In genomic region chr9:122226142-122226757, GRCh38 we compare ENCODE assay signal across 19 cellular contexts. TPM values are rescaled to one million over a fixed set of nuclear protein-coding genes. Genes with fewer than 3 reads are reported as not detected.
A peak's percentile ranks its signal among the peaks of the same experiment; 100 is the strongest.
DNase-seq lines count a peak whose midpoint lies in the region; ATAC-seq and TF ChIP-seq lines count a peak whose summit lies in the region.
"Had no signal": no experiment of that assay in that cellular context is flagged by ENCODE, and none has a peak within 500 bp of the region (broad histone marks: within the 10 kb centered on the region; RNA-seq: fewer than 3 reads in every experiment).

No MANE protein-coding gene starts in this region.

- POLR2A ChIA-PET in WTC11 (lab: Charles Lee) = interaction anchor here (0.8 to 1.0 kb wide), 2 partner anchors 12 to 101 kb away, joined by 3 read pairs; no protein-coding TSS in a partner anchor

- peaks cover 72% of the 10 kb centered on the region for H3K27me3 Mint-ChIP-seq in WTC11 (ENCODE audit: low read depth)

- peak; percentile 33 for DNase-seq in GM13977 (ENCODE audit: low spot score)
- peak; percentile 40 for DNase-seq in WTC11 (ENCODE audit: low spot score)
- peak; percentile 69 for DNase-seq in retina
- DNase-seq in T-helper 9 cell = no peak
- DNase-seq in NCI-H774 (lab: John Stamatoyannopoulos, UW) = no peak
- DNase-seq: activated CD4-positive, alpha-beta T cell treated with anti-CD3 and anti-CD28 coated beads for 36 hours; activated T-cell treated with anti-CD3 and anti-CD28 coated beads, Interleukin-2, amount 50 U/mL, for 24 hours; DND-41; esophagus squamous epithelium; natural killer cell; NCI-H1436 treated with DMSO at 0.1 percent for 48 hours; NCI-H446; SIG-M5; small intestine; stimulated activated naive B cell treated with anti-CD40 and anti-IgM and Interleukin-4, amounts not matched to agents 10 μg/mL and 1 μg/mL and 100 μg/mL, for 72 hours; T1000 had no signal

- peaks cover 8% of the 10 kb centered on the region for H3K4me1 ChIP-seq in iPS-15b (ENCODE audit: control insufficient read depth, insufficient read depth, low read length)

- in situ Hi-C loops in GM13977 (cut with MboI; ENCODE audit: low pct_unique_long_range_greater_than_20kb, low sequenced_read_pairs, unreplicated experiment) = no loop called here

- H3K4me3 ChIP-seq in iPS-15b (ENCODE audit: low read depth, low read length) = peak overlapping the region; percentile 37
- H3K4me3 ChIP-seq: BLaER1 had no signal

- no peak overlapping the region for H3K9ac ChIP-seq in iPS-15b (ENCODE audit: low read depth, low read length)
- H3K9ac ChIP-seq: BLaER1 had no signal

- peaks cover 36% of the 10 kb centered on the region for H3K4me1 Mint-ChIP-seq in WTC11
- H3K4me1 Mint-ChIP-seq: activated CD4-positive, alpha-beta T cell treated with anti-CD3 and anti-CD28 coated beads for 36 hours had no signal

- TF ChIP-seq CTCF in GM13977 (IDR thresholded peaks at IDR 0.05; ENCODE audit: extremely low read depth, insufficient read depth, missing control alignments) (no peak), WTC11 (IDR thresholded peaks at IDR 0.05) (no peak)

- ATAC-seq in WTC11 (peak; percentile 3; the same call in 1 of the 2 replicates), HG02763 (IDR thresholded peaks at IDR 0.05; ENCODE audit: unreplicated experiment) (no peak)
- ATAC-seq: activated CD4-positive, alpha-beta T cell treated with anti-CD3 and anti-CD28 coated beads for 36 hours; natural killer cell; stimulated activated naive B cell treated with anti-CD40 and anti-IgM and Interleukin-4, amounts not matched to agents 10 μg/mL and 1 μg/mL and 100 μg/mL, for 72 hours had no signal

- H3K9me3 ChIP-seq in iPS-15b (ENCODE audit: control insufficient read depth, insufficient read depth, low read length) = no peaks in the 10 kb centered on the region
- H3K9me3 ChIP-seq: esophagus squamous epithelium had no signal

- no peaks in the 10 kb centered on the region for H3K36me3 ChIP-seq in iPS-15b (ENCODE audit: control insufficient read depth, insufficient read depth, low read length)
- H3K36me3 ChIP-seq: BLaER1, esophagus squamous epithelium had no signal

- no peaks in the 10 kb centered on the region for H3K9me3 Mint-ChIP-seq in WTC11
- H3K9me3 Mint-ChIP-seq: activated T-cell treated with anti-CD3 and anti-CD28 coated beads, Interleukin-2, amount 50 U/mL, for 24 hours; natural killer cell; stimulated activated naive B cell treated with anti-CD40 and anti-IgM and Interleukin-4, amounts not matched to agents 10 μg/mL and 1 μg/mL and 100 μg/mL, for 72 hours had no signal

- H3K27ac Mint-ChIP-seq in WTC11 = no peak overlapping the region
- H3K27ac Mint-ChIP-seq: activated CD4-positive, alpha-beta T cell treated with anti-CD3 and anti-CD28 coated beads for 36 hours; activated T-cell treated with anti-CD3 and anti-CD28 coated beads, Interleukin-2, amount 50 U/mL, for 24 hours; natural killer cell had no signal

- CTCF ChIA-PET in WTC11 (lab: Charles Lee) = interaction anchor here (0.9 to 2.2 kb wide), 8 partner anchors 39 to 130 kb away, joined by 3 to 10 read pairs (median 4); partner anchors contain the start of genes MRRF and RBM18

- peaks cover 98% of the 10 kb centered on the region for H3K27me3 ChIP-seq in iPS-15b (ENCODE audit: control insufficient read depth, insufficient read depth, low read length)

- peak overlapping the region; percentile 68 for H3K4me3 Mint-ChIP-seq in WTC11
- H3K4me3 Mint-ChIP-seq: activated CD4-positive, alpha-beta T cell treated with anti-CD3 and anti-CD28 coated beads for 36 hours; activated T-cell treated with anti-CD3 and anti-CD28 coated beads, Interleukin-2, amount 50 U/mL, for 24 hours; natural killer cell had no signal

- H3K36me3 Mint-ChIP-seq in WTC11 = peaks cover 5% of the 10 kb centered on the region; the same call in 1 of the 2 replicates
- H3K36me3 Mint-ChIP-seq: natural killer cell had no signal

TF ChIP-seq in WTC11, 78 proteins besides CTCF, POLR2A, EP300 and RAD21 (continues in another document):
- peak; percentile 94 for TF ChIP-seq ZNF232 (CRISPR knock-in tag; IDR thresholded peaks at IDR 0.05)
- TF ChIP-seq, protein P1, sequence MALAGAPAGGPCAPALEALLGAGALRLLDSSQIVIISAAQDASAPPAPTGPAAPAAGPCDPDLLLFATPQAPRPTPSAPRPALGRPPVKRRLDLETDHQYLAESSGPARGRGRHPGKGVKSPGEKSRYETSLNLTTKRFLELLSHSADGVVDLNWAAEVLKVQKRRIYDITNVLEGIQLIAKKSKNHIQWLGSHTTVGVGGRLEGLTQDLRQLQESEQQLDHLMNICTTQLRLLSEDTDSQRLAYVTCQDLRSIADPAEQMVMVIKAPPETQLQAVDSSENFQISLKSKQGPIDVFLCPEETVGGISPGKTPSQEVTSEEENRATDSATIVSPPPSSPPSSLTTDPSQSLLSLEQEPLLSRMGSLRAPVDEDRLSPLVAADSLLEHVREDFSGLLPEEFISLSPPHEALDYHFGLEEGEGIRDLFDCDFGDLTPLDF (CRISPR knock-in tag; IDR thresholded peaks at IDR 0.05) = 0 out of 2 replicates have a peak, but pooled peaks have one; percentile 71
- peak; percentile 85 for TF ChIP-seq FOXP4 (CRISPR knock-in tag; IDR thresholded peaks at IDR 0.05)
- TF ChIP-seq ZBTB21 (CRISPR knock-in tag; IDR thresholded peaks at IDR 0.05; ENCODE audit: borderline replicate concordance) = 0 out of 2 replicates have a peak, but pooled peaks have one; percentile 41
- TF ChIP-seq, protein P2, sequence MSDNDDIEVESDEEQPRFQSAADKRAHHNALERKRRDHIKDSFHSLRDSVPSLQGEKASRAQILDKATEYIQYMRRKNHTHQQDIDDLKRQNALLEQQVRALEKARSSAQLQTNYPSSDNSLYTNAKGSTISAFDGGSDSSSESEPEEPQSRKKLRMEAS (CRISPR knock-in tag; IDR thresholded peaks at IDR 0.05) = peak; percentile 95
- peak; percentile 85; the same call in 1 of the 2 replicates for TF ChIP-seq TP53 (CRISPR knock-in tag; IDR thresholded peaks at IDR 0.05)
- no peak for TF ChIP-seq PRRX2 (CRISPR knock-in tag; IDR thresholded peaks at IDR 0.05)
- TF ChIP-seq, protein P3, sequence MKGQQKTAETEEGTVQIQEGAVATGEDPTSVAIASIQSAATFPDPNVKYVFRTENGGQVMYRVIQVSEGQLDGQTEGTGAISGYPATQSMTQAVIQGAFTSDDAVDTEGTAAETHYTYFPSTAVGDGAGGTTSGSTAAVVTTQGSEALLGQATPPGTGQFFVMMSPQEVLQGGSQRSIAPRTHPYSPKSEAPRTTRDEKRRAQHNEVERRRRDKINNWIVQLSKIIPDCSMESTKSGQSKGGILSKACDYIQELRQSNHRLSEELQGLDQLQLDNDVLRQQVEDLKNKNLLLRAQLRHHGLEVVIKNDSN (CRISPR knock-in tag; IDR thresholded peaks at IDR 0.05) = peak; percentile 51; the same call in 1 of the 2 replicates
- TF ChIP-seq TEAD1 (CRISPR knock-in tag; IDR thresholded peaks at IDR 0.05) = peak; percentile 84; the same call in 1 of the 2 replicates
- TF ChIP-seq ZNF281 (CRISPR knock-in tag; IDR thresholded peaks at IDR 0.05) = peak; percentile 77; the same call in 1 of the 2 replicates
- TF ChIP-seq ETV6 (CRISPR knock-in tag; IDR thresholded peaks at IDR 0.05) = peak; percentile 45; the same call in 1 of the 2 replicates
- TF ChIP-seq, protein P4, sequence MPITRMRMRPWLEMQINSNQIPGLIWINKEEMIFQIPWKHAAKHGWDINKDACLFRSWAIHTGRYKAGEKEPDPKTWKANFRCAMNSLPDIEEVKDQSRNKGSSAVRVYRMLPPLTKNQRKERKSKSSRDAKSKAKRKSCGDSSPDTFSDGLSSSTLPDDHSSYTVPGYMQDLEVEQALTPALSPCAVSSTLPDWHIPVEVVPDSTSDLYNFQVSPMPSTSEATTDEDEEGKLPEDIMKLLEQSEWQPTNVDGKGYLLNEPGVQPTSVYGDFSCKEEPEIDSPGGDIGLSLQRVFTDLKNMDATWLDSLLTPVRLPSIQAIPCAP (CRISPR knock-in tag; IDR thresholded peaks at IDR 0.05) = 0 out of 2 replicates have a peak, but pooled peaks have one; percentile 57
- peak; percentile 74; the same call in 1 of the 2 replicates for TF ChIP-seq NFE2L1 (CRISPR knock-in tag; IDR thresholded peaks at IDR 0.05)
- 0 out of 2 replicates have a peak, but pooled peaks have one; percentile 49 for TF ChIP-seq SMAD3 (CRISPR knock-in tag; IDR thresholded peaks at IDR 0.05; ENCODE audit: borderline replicate concordance)

RNA-seq across cellular contexts. Expression of gene LHX6, which starts 2.5 kb away (rescaled TPM):
- total RNA-seq in WTC11 (2021) = 0.71 to 1.5 TPM (median 1.5 TPM) in 3 replicates
- total RNA-seq: natural killer cell had no signal

RNA-seq across cellular contexts. Expression of gene RBM18, which starts 38.4 kb away (rescaled TPM):
- 11.4 to 14.3 TPM (median 13.1 TPM) in 3 replicates for total RNA-seq in WTC11 (2021)

RNA-seq across cellular contexts. Expression of gene MRRF, which starts 38.4 kb away (rescaled TPM):
- 36.1 to 42.3 TPM (median 38.8 TPM) in 3 replicates for total RNA-seq in WTC11 (2021)

Comparison
In these comparisons a context has a peak if more than half of its experiments do, and no peak if none do; other contexts are left out.
1. DNase-seq: peak in GM13977 (single experiment), WTC11 (single experiment) and retina (single experiment); none in T-helper 9 cell (single experiment) and NCI-H774 (single experiment).